10 cellular contexts compared by ENCODE assay signal in genomic region chr9:27154923-27155322, GRCh38. TPM values are rescaled to one million over a fixed set of nuclear protein-coding genes. Genes with fewer than 3 reads are reported as not detected.
DNase-seq lines count a peak whose midpoint lies in the region; ATAC-seq lines count a peak whose summit lies in the region.
"Had no signal": no experiment of that assay in that cellular context is flagged by ENCODE, and none has a peak within 500 bp of the region (broad histone marks: within the 10 kb centered on the region; RNA-seq: fewer than 3 reads in every experiment).

No MANE protein-coding gene starts in this region.

- no peak overlapping the region for H3K4me3 Mint-ChIP-seq in activated T-cell treated with anti-CD3 and anti-CD28 coated beads, Interleukin-2, amount 50 U/mL, for 72 hours
- H3K4me3 Mint-ChIP-seq: brain had no signal

- no peaks in the 10 kb centered on the region for H3K9me3 Mint-ChIP-seq in activated T-cell treated with anti-CD3 and anti-CD28 coated beads, Interleukin-2, amount 50 U/mL, for 72 hours
- H3K9me3 Mint-ChIP-seq: brain had no signal

- peaks cover 3% of the 10 kb centered on the region for H3K27me3 Mint-ChIP-seq in activated T-cell treated with anti-CD3 and anti-CD28 coated beads, Interleukin-2, amount 50 U/mL, for 72 hours (ENCODE audit: low read depth)
- H3K27me3 Mint-ChIP-seq: brain had no signal

- H3K27ac Mint-ChIP-seq in activated T-cell treated with anti-CD3 and anti-CD28 coated beads, Interleukin-2, amount 50 U/mL, for 72 hours, result no peak overlapping the region
- H3K27ac Mint-ChIP-seq: brain had no signal

- ATAC-seq in HG03097 (IDR thresholded peaks at IDR 0.05; ENCODE audit: low FRiP score, unreplicated experiment), result no peak
- ATAC-seq in activated T-cell treated with anti-CD3 and anti-CD28 coated beads, Interleukin-2, amount 50 U/mL, for 72 hours (replicated peaks in 1 of 2), result no peak

- no peaks in the 10 kb centered on the region for H3K36me3 Mint-ChIP-seq in activated T-cell treated with anti-CD3 and anti-CD28 coated beads, Interleukin-2, amount 50 U/mL, for 72 hours (ENCODE audit: insufficient read depth in 2 of 2)
- H3K36me3 Mint-ChIP-seq: brain had no signal

- no peaks in the 10 kb centered on the region for H3K4me1 Mint-ChIP-seq in activated T-cell treated with anti-CD3 and anti-CD28 coated beads, Interleukin-2, amount 50 U/mL, for 72 hours (ENCODE audit: low read depth)

- peak; percentile 58 for DNase-seq in HS-5 (ENCODE audit: low read depth)
- peak; percentile 89 for DNase-seq in amniotic epithelial cell (ENCODE audit: low read depth)
- peak; percentile 86 for DNase-seq in hepatic stellate cell (ENCODE audit: low spot score)
- DNase-seq in stromal cell of bone marrow (ENCODE audit: low read depth), result peak; percentile 85
- DNase-seq in activated T-cell treated with anti-CD3 and anti-CD28 coated beads, Interleukin-2, amount 50 U/mL, for 72 hours, result no peak
- no peak for DNase-seq in GM19240 (ENCODE audit: insufficient read length, low spot score)
- DNase-seq in stimulated activated naive CD4-positive, alpha-beta T cell treated with Interleukin-2 at 50 U/mL for 16 hours (lab: John Stamatoyannopoulos, UW), result no peak
- DNase-seq: NCI-H446 had no signal

RNA-seq across cellular contexts. Expression of gene TEK, which starts 45.9 kb away (rescaled TPM):
- not detected for total RNA-seq in activated T-cell treated with anti-CD3 and anti-CD28 coated beads, Interleukin-2, amount 50 U/mL, for 72 hours

Comparison
In these comparisons a context has a peak if more than half of its experiments do, and no peak if none do; other contexts are left out.
1. DNase-seq: peak in HS-5 (single experiment), amniotic epithelial cell (single experiment), hepatic stellate cell (single experiment) and stromal cell of bone marrow (single experiment); none in activated T-cell treated with anti-CD3 and anti-CD28 coated beads, Interleukin-2, amount 50 U/mL, for 72 hours (0 of 2), GM19240 (single experiment) and stimulated activated naive CD4-positive, alpha-beta T cell treated with Interleukin-2 at 50 U/mL for 16 hours (single experiment).